18 cellular contexts compared by ENCODE assay signal in the genomic region with DNA sequence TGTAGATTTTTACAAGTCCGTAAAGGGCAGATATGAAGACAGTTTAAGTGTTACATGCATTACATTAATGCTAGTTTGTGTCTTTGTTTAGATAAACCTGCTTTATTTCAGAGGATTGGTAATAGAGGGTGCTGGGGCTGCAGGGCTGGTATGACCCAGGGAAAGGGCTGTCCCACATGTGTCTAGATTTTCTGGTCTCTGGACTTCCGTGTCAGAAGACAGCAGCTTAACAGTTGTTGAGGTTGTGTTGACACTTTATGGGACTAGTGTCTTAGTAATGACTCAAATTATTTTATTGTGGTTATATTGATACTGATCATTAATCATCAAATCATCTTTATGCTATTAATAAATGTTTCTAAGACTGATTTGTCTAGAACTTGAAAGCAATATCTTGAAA.
"Had no signal": no experiment of that assay in that cellular context is flagged by ENCODE, and none has a peak within 500 bp of the region (broad histone marks: within the 10 kb centered on the region; RNA-seq: fewer than 3 reads in every experiment).

No MANE protein-coding gene starts in this region.

- H3K4me3 ChIP-seq: ascending aorta, colonic mucosa, transverse colon, vagina had no signal

- H3K4me3 Mint-ChIP-seq: activated CD4-positive, alpha-beta memory T cell treated with anti-CD3 and anti-CD28 coated beads, Interleukin-2, amount 10 ng/mL, durations not matched to agents 7 days and 5 days; activated CD4-positive, alpha-beta T cell treated with anti-CD3 and anti-CD28 coated beads for 36 hours; activated CD8-positive, alpha-beta memory T cell treated with anti-CD3 and anti-CD28 coated beads, Interleukin-2, amount 10 ng/mL, durations not matched to agents 7 days and 5 days; activated naive CD4-positive, alpha-beta T cell treated with anti-CD3 and anti-CD28 coated beads for 36 hours; central memory CD8-positive, alpha-beta T cell; stimulated activated naive CD8-positive, alpha-beta T cell treated with anti-CD3 and anti-CD28 coated beads, Interleukin-15, Interleukin-2, amounts not matched to agents 100 ng/mL and 50 ng/mL, for 24 hours had no signal

- DNase-seq: activated CD4-positive, alpha-beta memory T cell treated with anti-CD3 and anti-CD28 coated beads, Interleukin-2, amount 10 ng/mL, durations not matched to agents 7 days and 5 days; activated CD4-positive, alpha-beta T cell treated with anti-CD3 and anti-CD28 coated beads for 36 hours; activated CD8-positive, alpha-beta memory T cell treated with anti-CD3 and anti-CD28 coated beads, Interleukin-2, amount 10 ng/mL, durations not matched to agents 7 days and 5 days; activated naive CD4-positive, alpha-beta T cell treated with anti-CD3 and anti-CD28 coated beads for 36 hours; colonic mucosa; foreskin melanocyte; hypothalamus; midbrain; stimulated activated CD4-positive, alpha-beta T cell treated with anti-CD3 and anti-CD28 coated beads, Interleukin-2, amount 100 ng/mL, for 24 hours; T-helper 2 cell; transverse colon had no signal

- H3K27ac Mint-ChIP-seq: activated CD4-positive, alpha-beta memory T cell treated with anti-CD3 and anti-CD28 coated beads, Interleukin-2, amount 10 ng/mL, durations not matched to agents 7 days and 5 days; activated CD4-positive, alpha-beta T cell treated with anti-CD3 and anti-CD28 coated beads for 36 hours; activated CD8-positive, alpha-beta memory T cell treated with anti-CD3 and anti-CD28 coated beads, Interleukin-2, amount 10 ng/mL, durations not matched to agents 7 days and 5 days; activated naive CD4-positive, alpha-beta T cell treated with anti-CD3 and anti-CD28 coated beads for 36 hours; activated T-helper 2 cell treated with anti-CD3 and anti-CD28 coated beads, Interferon-gamma antibody, Interleukin-2, Interleukin-4, amounts not matched to agents 10 μg/mL and 5 μg/mL and 100 μg/mL, durations not matched to agents 14 hours and 24 hours and 36 hours; stimulated activated naive CD8-positive, alpha-beta T cell treated with anti-CD3 and anti-CD28 coated beads, Interleukin-15, Interleukin-2, amounts not matched to agents 100 ng/mL and 50 ng/mL, for 24 hours had no signal

- H3K27ac ChIP-seq: ascending aorta, colonic mucosa, vagina, VCaP had no signal

- H3K27me3 ChIP-seq: ascending aorta, colonic mucosa, transverse colon, vagina had no signal

- ATAC-seq: activated CD4-positive, alpha-beta T cell treated with anti-CD3 and anti-CD28 coated beads for 36 hours; activated CD8-positive, alpha-beta memory T cell treated with anti-CD3 and anti-CD28 coated beads, Interleukin-2, amount 10 ng/mL, durations not matched to agents 7 days and 5 days; left lobe of liver had no signal

- H3K27me3 Mint-ChIP-seq: activated CD4-positive, alpha-beta memory T cell treated with anti-CD3 and anti-CD28 coated beads, Interleukin-2, amount 10 ng/mL, durations not matched to agents 7 days and 5 days; activated CD4-positive, alpha-beta T cell treated with anti-CD3 and anti-CD28 coated beads for 36 hours; activated CD8-positive, alpha-beta memory T cell treated with anti-CD3 and anti-CD28 coated beads, Interleukin-2, amount 10 ng/mL, durations not matched to agents 7 days and 5 days; central memory CD8-positive, alpha-beta T cell; stimulated activated naive CD8-positive, alpha-beta T cell treated with anti-CD3 and anti-CD28 coated beads, Interleukin-15, Interleukin-2, amounts not matched to agents 100 ng/mL and 50 ng/mL, for 24 hours had no signal

- H3K36me3 ChIP-seq: ascending aorta, colonic mucosa, transverse colon, vagina had no signal

- H3K9me3 ChIP-seq: ascending aorta, colonic mucosa, transverse colon, vagina had no signal

- H3K9me3 Mint-ChIP-seq: activated CD4-positive, alpha-beta memory T cell treated with anti-CD3 and anti-CD28 coated beads, Interleukin-2, amount 10 ng/mL, durations not matched to agents 7 days and 5 days; activated naive CD4-positive, alpha-beta T cell treated with anti-CD3 and anti-CD28 coated beads for 36 hours; activated T-helper 2 cell treated with anti-CD3 and anti-CD28 coated beads, Interferon-gamma antibody, Interleukin-2, Interleukin-4, amounts not matched to agents 10 μg/mL and 5 μg/mL and 100 μg/mL, durations not matched to agents 14 hours and 24 hours and 36 hours; central memory CD8-positive, alpha-beta T cell; stimulated activated naive CD8-positive, alpha-beta T cell treated with anti-CD3 and anti-CD28 coated beads, Interleukin-15, Interleukin-2, amounts not matched to agents 100 ng/mL and 50 ng/mL, for 24 hours had no signal
